In genomic region chrX:124209792-124210576, GRCh38 we compare ENCODE assay signal across 22 cellular contexts.
"Had no signal": no experiment of that assay in that cellular context is flagged by ENCODE, and none has a peak within 500 bp of the region (broad histone marks: within the 10 kb centered on the region; RNA-seq: fewer than 3 reads in every experiment).

No MANE protein-coding gene starts in this region.

- H3K27me3 Mint-ChIP-seq: activated CD4-positive, alpha-beta T cell treated with anti-CD3 and anti-CD28 coated beads, Interleukin-2, amount 10 ng/mL, durations not matched to agents 7 days and 5 days; activated CD8-positive, alpha-beta T cell treated with anti-CD3 and anti-CD28 coated beads for 36 hours; activated naive CD8-positive, alpha-beta T cell treated with anti-CD3 and anti-CD28 coated beads for 36 hours; naive B cell; progenitor cell of endocrine pancreas; type B pancreatic cell had no signal

- H3K9me3 ChIP-seq: heart left ventricle, mucosa of descending colon, spleen, thoracic aorta, vagina had no signal

- H3K4me3 Mint-ChIP-seq: activated CD4-positive, alpha-beta T cell treated with anti-CD3 and anti-CD28 coated beads, Interleukin-2, amount 10 ng/mL, durations not matched to agents 7 days and 5 days; activated CD8-positive, alpha-beta memory T cell treated with anti-CD3 and anti-CD28 coated beads, Interleukin-2, amount 10 ng/mL, durations not matched to agents 7 days and 5 days; activated CD8-positive, alpha-beta T cell treated with anti-CD3 and anti-CD28 coated beads for 36 hours; activated naive CD8-positive, alpha-beta T cell treated with anti-CD3 and anti-CD28 coated beads for 36 hours; endodermal cell; naive B cell; T-helper 1 cell treated with Interleukin-12 subunit alpha and Interleukin-12 subunit beta and Interleukin-4 antibody, amounts not matched to agents 30 μg/mL and 1 μg/mL, for 36 hours; type B pancreatic cell had no signal

- H3K27ac ChIP-seq: epithelial cell of prostate, heart left ventricle, spleen, thoracic aorta, vagina had no signal

- H3K27ac Mint-ChIP-seq: activated CD4-positive, alpha-beta T cell treated with anti-CD3 and anti-CD28 coated beads, Interleukin-2, amount 10 ng/mL, durations not matched to agents 7 days and 5 days; activated CD8-positive, alpha-beta memory T cell treated with anti-CD3 and anti-CD28 coated beads, Interleukin-2, amount 10 ng/mL, durations not matched to agents 7 days and 5 days; activated CD8-positive, alpha-beta T cell treated with anti-CD3 and anti-CD28 coated beads for 36 hours; activated naive CD8-positive, alpha-beta T cell treated with anti-CD3 and anti-CD28 coated beads for 36 hours; endodermal cell; naive B cell; progenitor cell of endocrine pancreas; T-helper 1 cell treated with Interleukin-12 subunit alpha and Interleukin-12 subunit beta and Interleukin-4 antibody, amounts not matched to agents 30 μg/mL and 1 μg/mL, for 36 hours; type B pancreatic cell had no signal

- H3K4me3 ChIP-seq: heart left ventricle, mucosa of descending colon, spleen, thoracic aorta, vagina had no signal

- H3K9me3 Mint-ChIP-seq: activated CD4-positive, alpha-beta T cell treated with anti-CD3 and anti-CD28 coated beads, Interleukin-2, amount 10 ng/mL, durations not matched to agents 7 days and 5 days; endodermal cell; naive B cell; T-helper 1 cell treated with Interleukin-12 subunit alpha and Interleukin-12 subunit beta and Interleukin-4 antibody, amounts not matched to agents 30 μg/mL and 1 μg/mL, for 36 hours; type B pancreatic cell had no signal

- DNase-seq: activated CD4-positive, alpha-beta T cell treated with anti-CD3 and anti-CD28 coated beads, Interleukin-2, amount 10 ng/mL, durations not matched to agents 7 days and 5 days; activated CD8-positive, alpha-beta memory T cell treated with anti-CD3 and anti-CD28 coated beads, Interleukin-2, amount 10 ng/mL, durations not matched to agents 7 days and 5 days; activated CD8-positive, alpha-beta T cell treated with anti-CD3 and anti-CD28 coated beads for 36 hours; activated naive CD8-positive, alpha-beta T cell treated with anti-CD3 and anti-CD28 coated beads for 36 hours; cerebellar nuclear complex; cortex of kidney; endodermal cell; heart left ventricle; left cardiac atrium; mesenchymal stem cell; mucosa of descending colon; naive B cell; spleen; stimulated activated CD4-positive, alpha-beta T cell treated with anti-CD3 and anti-CD28 coated beads, Interleukin-4, amount 100 ng/mL, for 1 hour; stimulated activated naive CD4-positive, alpha-beta T cell; T1000 had no signal

- ATAC-seq: activated CD8-positive, alpha-beta memory T cell treated with anti-CD3 and anti-CD28 coated beads, Interleukin-2, amount 10 ng/mL, durations not matched to agents 7 days and 5 days; activated CD8-positive, alpha-beta T cell treated with anti-CD3 and anti-CD28 coated beads for 36 hours; heart left ventricle; left cardiac atrium; mucosa of descending colon had no signal

- H3K36me3 Mint-ChIP-seq: activated CD8-positive, alpha-beta memory T cell treated with anti-CD3 and anti-CD28 coated beads, Interleukin-2, amount 10 ng/mL, durations not matched to agents 7 days and 5 days; naive B cell; type B pancreatic cell had no signal

- H3K27me3 ChIP-seq: vagina had no signal

- H3K4me1 ChIP-seq: heart left ventricle, vagina had no signal

- H3K36me3 ChIP-seq: heart left ventricle, spleen, thoracic aorta, vagina had no signal
